Comparison of ENCODE assay signal across 1 cellular context in the genomic region with DNA sequence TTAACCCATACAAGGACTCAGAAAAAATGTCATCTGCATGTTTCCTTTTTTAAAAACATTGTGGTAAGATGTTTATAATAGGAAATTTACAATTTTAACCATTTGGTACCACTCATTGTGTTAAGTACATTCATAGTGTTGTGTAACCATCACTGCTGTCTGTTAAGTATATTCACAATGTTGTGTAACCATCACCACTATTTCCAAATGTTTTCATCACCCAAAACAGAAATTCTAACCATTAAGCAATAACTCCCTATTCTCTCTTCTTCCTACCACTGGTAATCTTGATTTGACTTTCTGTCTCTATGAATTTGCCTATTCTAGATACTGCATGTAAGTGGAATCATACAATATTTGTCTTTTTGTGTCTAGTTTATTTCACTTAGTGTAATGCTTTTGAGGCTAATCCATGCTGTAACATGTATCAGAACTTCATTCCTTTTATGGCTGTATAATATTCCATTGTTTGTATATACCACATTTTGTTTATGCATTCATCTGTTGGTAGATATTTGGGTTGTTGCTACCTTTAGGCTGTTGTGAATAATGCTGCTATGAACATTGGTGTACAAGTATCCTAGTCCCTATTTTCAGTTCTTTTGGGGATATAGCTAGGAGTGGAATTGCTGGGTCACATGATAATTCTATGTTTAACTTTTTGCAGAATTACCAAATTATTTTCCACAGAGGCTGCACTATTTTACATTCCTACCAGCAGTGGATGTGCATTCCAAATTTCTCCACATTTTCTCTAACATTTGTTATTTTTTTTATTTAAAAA.
A peak's percentile ranks its signal among the peaks of the same experiment; 100 is the strongest.
TF ChIP-seq lines count a peak whose summit lies in the region.

No MANE protein-coding gene starts in this region.

TF ChIP-seq in HepG2, 621 proteins besides CTCF, POLR2A, EP300 and RAD21:
- TF ChIP-seq CEBPB (IDR thresholded peaks at IDR 0.05; ENCODE audit: borderline replicate concordance, low read depth, low read length) = peak; percentile 79
- TF ChIP-seq ZNF12 (CRISPR knock-in tag; IDR thresholded peaks at IDR 0.05) = no peak
